Comparison of ENCODE assay signal across 31 cellular contexts in genomic region chr5:92179651-92180050, GRCh38.
"Had no signal": no experiment of that assay in that cellular context is flagged by ENCODE, and none has a peak within 500 bp of the region (broad histone marks: within the 10 kb centered on the region; RNA-seq: fewer than 3 reads in every experiment).

No MANE protein-coding gene starts in this region.

- H3K4me3 ChIP-seq: body of pancreas, breast epithelium, coronary artery had no signal

- H3K4me1 ChIP-seq: body of pancreas, breast epithelium had no signal

- ATAC-seq: activated CD8-positive, alpha-beta T cell treated with anti-CD3 and anti-CD28 coated beads for 36 hours; activated naive CD4-positive, alpha-beta T cell treated with anti-CD3 and anti-CD28 coated beads, Interleukin-2, amount 50 U/mL, for 72 hours; activated T-cell treated with anti-CD3 and anti-CD28 coated beads, Interleukin-2, amount 50 U/mL, for 4 hours; activated T-cell treated with anti-CD3 and anti-CD28 coated beads, Interleukin-2, amount 50 U/mL, for 72 hours; activated T-helper 17 cell treated with anti-CD3 and anti-CD28 coated beads, Interleukin-2, amount 50 U/mL, for 72 hours; body of pancreas had no signal

- DNase-seq: activated B cell treated with CpG ODN at 0.5 μM for 24 hours; activated CD4-positive, alpha-beta memory T cell treated with anti-CD3 and anti-CD28 coated beads for 36 hours; activated CD4-positive, alpha-beta T cell treated with anti-CD3 and anti-CD28 coated beads for 4 hours; activated CD4-positive, alpha-beta T cell treated with anti-CD3 and anti-CD28 coated beads, Interleukin-2, amount 10 ng/mL, durations not matched to agents 24 days and 14 days; activated CD4-positive, alpha-beta T cell treated with anti-CD3 and anti-CD28 coated beads, Interleukin-2, amount 50 U/mL, for 1 hour; activated CD4-positive, alpha-beta T cell treated with anti-CD3 and anti-CD28 coated beads, Interleukin-2, amount 50 U/mL, for 4 hours; activated CD4-positive, CD25-positive, alpha-beta regulatory T cell treated with anti-CD3 and anti-CD28 coated beads, Interleukin-2, amount 50 U/mL, for 72 hours; activated CD8-positive, alpha-beta memory T cell treated with anti-CD3 and anti-CD28 coated beads, Interleukin-2, amount 50 U/mL, for 4 hours; activated CD8-positive, alpha-beta T cell treated with anti-CD3 and anti-CD28 coated beads for 36 hours; activated effector memory CD4-positive, alpha-beta T cell treated with anti-CD3 and anti-CD28 coated beads, Interleukin-2, amount 50 U/mL, for 16 hours; activated gamma-delta T cell treated with Interleukin-2 at 50 U/mL for 16 hours; activated naive CD4-positive, alpha-beta T cell; activated naive CD4-positive, alpha-beta T cell treated with anti-CD3 and anti-CD28 coated beads for 36 hours; activated naive CD4-positive, alpha-beta T cell treated with anti-CD3 and anti-CD28 coated beads, Interleukin-2, amount 50 U/mL, for 16 hours; activated naive CD8-positive, alpha-beta T cell treated with anti-CD3 and anti-CD28 coated beads for 36 hours; activated T-cell treated with anti-CD3 and anti-CD28 coated beads for 4 hours; activated T-cell treated with anti-CD3 and anti-CD28 coated beads, Interleukin-2, amount 50 U/mL, for 1 hour; activated T-cell treated with anti-CD3 and anti-CD28 coated beads, Interleukin-2, amount 50 U/mL, for 4 hours; activated T-cell treated with anti-CD3 and anti-CD28 coated beads, Interleukin-2, amount 50 U/mL, for 72 hours; amniotic stem cell; aorta; body of pancreas; brain microvascular endothelial cell; central memory CD4-positive, alpha-beta T cell; T-helper 2 cell; T-helper 9 cell had no signal

- H3K27me3 ChIP-seq: body of pancreas, brain microvascular endothelial cell, breast epithelium had no signal

- H3K27ac ChIP-seq: body of pancreas, brain microvascular endothelial cell, breast epithelium, coronary artery, VCaP had no signal

- H3K36me3 ChIP-seq: brain microvascular endothelial cell, breast epithelium had no signal

- H3K9me3 ChIP-seq: body of pancreas, breast epithelium had no signal
